In the genomic region with DNA sequence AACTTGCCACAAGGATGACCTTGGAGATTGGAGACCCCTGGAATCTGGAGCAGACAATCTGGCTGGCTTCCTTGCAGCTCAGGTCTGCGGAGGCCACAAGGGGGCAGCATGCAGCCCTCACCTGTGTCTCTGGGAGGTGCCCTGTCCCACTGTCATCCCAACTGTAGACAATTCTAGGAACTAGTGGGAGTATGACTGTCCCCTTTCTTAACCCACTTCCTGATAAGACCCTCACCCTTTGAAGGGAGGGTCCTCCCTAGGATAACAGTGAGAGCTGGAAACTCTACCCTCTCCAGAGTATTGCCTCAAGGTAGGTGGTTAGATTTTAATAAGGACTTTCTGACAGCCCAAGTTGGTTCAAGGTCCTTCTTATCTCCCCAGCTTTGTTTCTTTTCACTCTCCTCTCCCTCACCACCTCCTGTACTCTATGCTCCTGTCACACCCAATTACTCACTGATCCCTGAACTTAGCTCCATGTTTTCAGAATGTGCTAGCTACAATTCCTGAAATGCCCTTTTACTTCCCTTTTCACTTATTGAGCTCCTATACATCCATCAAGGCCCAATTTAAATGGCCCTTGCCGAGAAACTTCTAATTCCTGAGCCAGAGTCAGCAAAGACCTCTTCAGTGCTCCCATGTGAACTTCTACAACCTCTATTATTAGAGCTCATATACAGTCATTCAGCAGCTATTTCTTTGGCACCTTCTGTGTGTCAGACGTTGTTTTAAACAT, we compare ENCODE assay signal across 8 cellular contexts. TPM values are rescaled to one million over a fixed set of nuclear protein-coding genes. Genes with fewer than 3 reads are reported as not detected.
DNase-seq lines count a peak whose midpoint lies in the region; ATAC-seq and TF ChIP-seq lines count a peak whose summit lies in the region.

No MANE protein-coding gene starts in this region.

- ATAC-seq in activated naive CD4-positive, alpha-beta T cell treated with anti-CD3 and anti-CD28 coated beads, Interleukin-2, amount 50 U/mL, for 72 hours, result peak; percentile 77 to 80
- ATAC-seq in GM21447 (IDR thresholded peaks at IDR 0.05; ENCODE audit: unreplicated experiment), result no peak

- H3K36me3 ChIP-seq in A673 (ENCODE audit: insufficient read depth, low read length, poor library complexity, severe bottlenecking), result peaks cover 13% of the 10 kb centered on the region

- H3K36me3 Mint-ChIP-seq in activated naive CD4-positive, alpha-beta T cell treated with anti-CD3 and anti-CD28 coated beads, Interleukin-2, amount 50 U/mL, for 72 hours, result peaks cover 7 to 17% of the 10 kb centered on the region in 2 donors

- no peaks in the 10 kb centered on the region for H3K4me1 ChIP-seq in A673 (ENCODE audit: insufficient read depth, low read length, poor library complexity, severe bottlenecking)

- H3K27me3 ChIP-seq in A673 (replicated peaks; ENCODE audit: insufficient read depth, low read depth, low read length, poor library complexity), result no peaks in the 10 kb centered on the region

- TF ChIP-seq CTCF in A673 (conservative IDR thresholded peaks at IDR 0.05; ENCODE audit: low read depth, low read length) (peak; percentile 87), GM20000 (IDR thresholded peaks at IDR 0.05; ENCODE audit: extremely low read depth, missing control alignments) (peak; percentile 96)

- CTCF ChIA-PET in A673 (lab: Charles Lee), result interaction anchor here (0.5 to 1.3 kb wide), 7 partner anchors 9 to 179 kb away, joined by 3 to 8 read pairs (median 4); partner anchors contain the start of gene NFYC

- intact Hi-C loops in A673 (cut with micrococcal nuclease; ENCODE audit: unreplicated experiment), result loop anchor here (5.0 kb wide), 1 partner anchor 178 kb away; no protein-coding TSS in a partner anchor

- peak overlapping the region in 1 of 2 donors; percentile 53 for H3K27ac Mint-ChIP-seq in activated naive CD4-positive, alpha-beta T cell treated with anti-CD3 and anti-CD28 coated beads, Interleukin-2, amount 50 U/mL, for 72 hours

- no peak overlapping the region for H3K4me3 ChIP-seq in A673 (ENCODE audit: low read depth, low read length, poor library complexity, severe bottlenecking)

- peaks cover 15% of the 10 kb centered on the region for H3K9me3 ChIP-seq in A673 (ENCODE audit: low read depth, low read length, poor library complexity, severe bottlenecking)

- BruUV-seq in A673 (replicated peaks; lab: Mats Ljungman, UMichigan), result no TSS peak

- DNase-seq in A673 (ENCODE audit: low spot score), result peak; percentile 49
- DNase-seq in GM20000 (ENCODE audit: low spot score), result peak; percentile 73
- peak; percentile 18 for DNase-seq in SKM-1 treated with dmso at 0.1 percent for 144 hours (lab: John Stamatoyannopoulos, UW; ENCODE audit: unreplicated experiment)
- peak in 1 of 2 donors; percentile 66 for DNase-seq in activated naive CD4-positive, alpha-beta T cell treated with anti-CD3 and anti-CD28 coated beads, Interleukin-2, amount 50 U/mL, for 72 hours (ENCODE audit: low spot score in 2 of 2)
- peak; percentile 77 for DNase-seq in iPS-NIHi7 (ENCODE audit: extremely low spot score)
- DNase-seq in stimulated activated CD4-positive, alpha-beta T cell treated with anti-CD3 and anti-CD28 coated beads, Interleukin-2, amount 100 ng/mL, for 24 hours, result peak; percentile 74 to 75
- DNase-seq in KG1 (lab: John Stamatoyannopoulos, UW), result no peak

- H3K27ac ChIP-seq in A673 (ENCODE audit: low read depth, low read length, poor library complexity, severe bottlenecking), result no peak overlapping the region

- H3K9me3 Mint-ChIP-seq in activated naive CD4-positive, alpha-beta T cell treated with anti-CD3 and anti-CD28 coated beads, Interleukin-2, amount 50 U/mL, for 72 hours, result peaks cover 0 to 11% of the 10 kb centered on the region in 2 donors

- POLR2A ChIA-PET in A673 (lab: Charles Lee; ENCODE audit: low non-redundant PET), result no interaction called here

RNA-seq across cellular contexts. Expression of gene KCNQ4, which starts 9.2 kb away (rescaled TPM):
- total RNA-seq in A673 (2021), result 0.62 and 1.4 TPM in 2 replicates
- 1 to 10 TPM in 1 of 2 donors, under 1 TPM in 1; 0.73 to 1.5 TPM for total RNA-seq in activated naive CD4-positive, alpha-beta T cell treated with anti-CD3 and anti-CD28 coated beads, Interleukin-2, amount 50 U/mL, for 72 hours
